12 cellular contexts compared by ENCODE assay signal in the genomic region with DNA sequence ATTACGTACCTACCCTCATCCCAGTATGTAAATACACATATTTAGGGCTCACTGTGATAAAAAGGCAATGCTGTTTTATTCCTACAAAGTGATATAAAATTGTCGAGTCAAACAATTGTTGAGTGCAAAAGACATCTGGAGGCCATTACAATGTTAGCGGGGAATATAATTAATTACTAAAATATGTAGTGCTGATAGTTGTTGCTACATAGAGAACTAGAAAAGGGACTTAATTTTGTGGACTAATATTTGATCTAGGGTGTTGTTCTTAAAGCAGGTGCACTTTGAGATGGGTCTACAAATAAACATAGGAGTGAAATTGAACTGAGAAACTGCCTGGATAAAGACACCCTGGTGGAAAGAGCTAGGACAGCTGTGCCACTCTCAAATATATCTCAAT.
DNase-seq lines count a peak whose midpoint lies in the region.
"Had no signal": no experiment of that assay in that cellular context is flagged by ENCODE, and none has a peak within 500 bp of the region (broad histone marks: within the 10 kb centered on the region; RNA-seq: fewer than 3 reads in every experiment).

No MANE protein-coding gene starts in this region.

- DNase-seq in NCI-H1092 treated with DMSO at 0.1 percent for 48 hours (lab: John Stamatoyannopoulos, UW) = peak; percentile 89
- DNase-seq in NCI-H2081 (lab: John Stamatoyannopoulos, UW) = peak; percentile 44 to 86
- DNase-seq in NCI-H774 (lab: John Stamatoyannopoulos, UW) = peak; percentile 51
- DNase-seq in mesenteric fat pad (ENCODE audit: low spot score) = no peak
- DNase-seq in effector CD4-positive, alpha-beta T cell = no peak
- DNase-seq in amniotic stem cell (lab: John Stamatoyannopoulos, UW) = no peak
- DNase-seq in HuH-7.5 (ENCODE audit: low spot score) = no peak
- DNase-seq: CD8-positive, alpha-beta memory T cell; H9; Karpas-422; NCI-H1694; SJCRH30 had no signal

Comparison
In these comparisons a context has a peak if more than half of its experiments do, and no peak if none do; other contexts are left out.
1. DNase-seq: peak in NCI-H1092 treated with DMSO at 0.1 percent for 48 hours (single experiment), NCI-H2081 (2 of 2) and NCI-H774 (single experiment); none in mesenteric fat pad (single experiment), effector CD4-positive, alpha-beta T cell (single experiment), amniotic stem cell (single experiment) and HuH-7.5 (single experiment).